ENCODE assay signal across 8 cellular contexts in the genomic region with DNA sequence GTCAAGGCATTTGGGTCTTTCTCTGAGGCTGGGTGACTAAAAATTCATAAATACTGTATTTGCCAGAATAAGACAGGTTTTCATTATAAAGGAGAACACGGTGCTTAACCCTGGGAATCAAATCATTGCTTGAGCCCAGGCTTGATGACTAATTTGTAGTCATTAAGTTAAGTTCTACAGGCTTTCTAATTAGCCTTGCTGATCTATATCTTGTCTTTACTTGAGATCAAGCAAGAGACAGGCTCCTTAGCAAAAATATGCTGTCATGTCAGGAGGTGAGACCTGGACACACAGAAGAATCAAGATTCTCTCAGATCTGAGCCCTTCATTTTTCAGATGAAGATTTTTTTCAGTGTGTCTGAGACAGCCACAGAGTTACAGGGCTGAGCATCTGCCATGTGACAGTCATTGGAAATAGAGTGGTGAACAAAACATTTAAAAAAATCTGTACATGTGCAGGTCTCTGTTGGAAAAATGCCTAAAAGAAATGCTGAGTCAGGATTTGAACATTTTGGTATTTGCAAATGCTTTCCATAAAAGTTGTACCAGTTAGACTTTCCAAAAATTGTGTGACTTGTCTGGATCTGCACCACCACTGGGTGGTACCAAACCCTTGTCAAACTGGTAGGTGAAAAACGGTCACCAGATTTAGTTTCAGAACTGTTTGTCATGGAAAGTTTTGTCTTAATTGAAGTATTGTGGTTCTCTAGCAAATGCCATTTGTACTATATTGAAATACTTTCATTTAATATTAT. TPM values are rescaled to one million over a fixed set of nuclear protein-coding genes. Genes with fewer than 3 reads are reported as not detected.
A peak's percentile ranks its signal among the peaks of the same experiment; 100 is the strongest.
DNase-seq lines count a peak whose midpoint lies in the region; ATAC-seq, FAIRE-seq and TF ChIP-seq lines count a peak whose summit lies in the region.

No MANE protein-coding gene starts in this region.

- H3K4me3 ChIP-seq in bronchial epithelial cell (ENCODE audit: low read depth, low read length): no peak overlapping the region

- peak; percentile 29 for DNase-seq in activated T-cell treated with anti-CD3 and anti-CD28 coated beads, Interleukin-2, amount 50 U/mL, for 72 hours
- DNase-seq in activated T-cell treated with anti-CD3 and anti-CD28 coated beads, Interleukin-2, amount 50 U/mL, for 1 hour: no peak
- peak; percentile 28 for DNase-seq in M059J (ENCODE audit: low read depth)
- no peak for DNase-seq in bronchial epithelial cell (ENCODE audit: low read depth)
- DNase-seq in NCI-H446 (lab: John Stamatoyannopoulos, UW): no peak

- ATAC-seq in activated T-cell treated with anti-CD3 and anti-CD28 coated beads, Interleukin-2, amount 50 U/mL, for 72 hours (replicated peaks in 1 of 2): peak; percentile 66 to 68
- ATAC-seq in HG02840 (IDR thresholded peaks at IDR 0.05; ENCODE audit: low FRiP score, unreplicated experiment): no peak
- ATAC-seq in GM21786 (IDR thresholded peaks at IDR 0.05; ENCODE audit: unreplicated experiment): no peak

- H3K27me3 Mint-ChIP-seq in activated T-cell treated with anti-CD3 and anti-CD28 coated beads, Interleukin-2, amount 50 U/mL, for 72 hours (ENCODE audit: low read depth): no peaks in the 10 kb centered on the region
- no peaks in the 10 kb centered on the region for H3K27me3 Mint-ChIP-seq in stimulated activated naive CD8-positive, alpha-beta T cell treated with anti-CD3 and anti-CD28 coated beads, Interleukin-15, Interleukin-2, amounts not matched to agents 100 ng/mL and 50 ng/mL, for 24 hours

- H3K27me3 ChIP-seq in bronchial epithelial cell (ENCODE audit: control insufficient read depth, insufficient read depth, low read length): no peaks in the 10 kb centered on the region

- peaks cover 25% of the 10 kb centered on the region for H3K4me1 Mint-ChIP-seq in activated T-cell treated with anti-CD3 and anti-CD28 coated beads, Interleukin-2, amount 50 U/mL, for 72 hours (ENCODE audit: low read depth)
- peaks cover 29% of the 10 kb centered on the region for H3K4me1 Mint-ChIP-seq in stimulated activated naive CD8-positive, alpha-beta T cell treated with anti-CD3 and anti-CD28 coated beads, Interleukin-15, Interleukin-2, amounts not matched to agents 100 ng/mL and 50 ng/mL, for 24 hours (ENCODE audit: low read depth)

- FAIRE-seq in bronchial epithelial cell (lab: Jason Lieb, UNC): no peak

- TF ChIP-seq CTCF in bronchial epithelial cell (IDR thresholded peaks at IDR 0.05; ENCODE audit: insufficient read depth, low read length, severe bottlenecking): peak; percentile 22

- H3K27ac Mint-ChIP-seq in activated T-cell treated with anti-CD3 and anti-CD28 coated beads, Interleukin-2, amount 50 U/mL, for 72 hours: peak overlapping the region; percentile 80
- H3K27ac Mint-ChIP-seq in stimulated activated naive CD8-positive, alpha-beta T cell treated with anti-CD3 and anti-CD28 coated beads, Interleukin-15, Interleukin-2, amounts not matched to agents 100 ng/mL and 50 ng/mL, for 24 hours: peak overlapping the region; percentile 81

- no peak overlapping the region for H3K4me3 Mint-ChIP-seq in activated T-cell treated with anti-CD3 and anti-CD28 coated beads, Interleukin-2, amount 50 U/mL, for 72 hours
- no peak overlapping the region for H3K4me3 Mint-ChIP-seq in stimulated activated naive CD8-positive, alpha-beta T cell treated with anti-CD3 and anti-CD28 coated beads, Interleukin-15, Interleukin-2, amounts not matched to agents 100 ng/mL and 50 ng/mL, for 24 hours

- H3K36me3 ChIP-seq in bronchial epithelial cell (ENCODE audit: control insufficient read depth, insufficient read depth, low read length): peaks cover 2% of the 10 kb centered on the region

- no peaks in the 10 kb centered on the region for H3K9me3 Mint-ChIP-seq in activated T-cell treated with anti-CD3 and anti-CD28 coated beads, Interleukin-2, amount 50 U/mL, for 72 hours
- H3K9me3 Mint-ChIP-seq in stimulated activated naive CD8-positive, alpha-beta T cell treated with anti-CD3 and anti-CD28 coated beads, Interleukin-15, Interleukin-2, amounts not matched to agents 100 ng/mL and 50 ng/mL, for 24 hours: no peaks in the 10 kb centered on the region

- H3K36me3 Mint-ChIP-seq in activated T-cell treated with anti-CD3 and anti-CD28 coated beads, Interleukin-2, amount 50 U/mL, for 72 hours (ENCODE audit: insufficient read depth in 2 of 2): peaks cover 8 to 25% of the 10 kb centered on the region in 2 donors
- H3K36me3 Mint-ChIP-seq in stimulated activated naive CD8-positive, alpha-beta T cell treated with anti-CD3 and anti-CD28 coated beads, Interleukin-15, Interleukin-2, amounts not matched to agents 100 ng/mL and 50 ng/mL, for 24 hours (ENCODE audit: low read depth): peaks cover 59% of the 10 kb centered on the region

RNA-seq across cellular contexts. Expression of gene ACAT1, which starts 14.7 kb away (rescaled TPM):
- total RNA-seq in activated T-cell treated with anti-CD3 and anti-CD28 coated beads, Interleukin-2, amount 50 U/mL, for 72 hours: 10 to 100 TPM; 44.5 to 45.7 TPM
- 85.5 and 99.2 TPM in 2 replicates for total RNA-seq in M059J (2014; rRNA removed; shearing (Covaris generic))
- total RNA-seq in bronchial epithelial cell: 27.0 and 42.1 TPM in 2 replicates

Comparison
In these comparisons a context has a peak if more than half of its experiments do, and no peak if none do; other contexts are left out.
1. DNase-seq: peak in activated T-cell treated with anti-CD3 and anti-CD28 coated beads, Interleukin-2, amount 50 U/mL, for 72 hours (2 of 2) and M059J (single experiment); none in activated T-cell treated with anti-CD3 and anti-CD28 coated beads, Interleukin-2, amount 50 U/mL, for 1 hour (single experiment), bronchial epithelial cell (single experiment) and NCI-H446 (0 of 2).
2. ATAC-seq: peak in activated T-cell treated with anti-CD3 and anti-CD28 coated beads, Interleukin-2, amount 50 U/mL, for 72 hours (2 of 2); none in HG02840 (single experiment) and GM21786 (single experiment).